1 cellular context compared by ENCODE assay signal in the genomic region with DNA sequence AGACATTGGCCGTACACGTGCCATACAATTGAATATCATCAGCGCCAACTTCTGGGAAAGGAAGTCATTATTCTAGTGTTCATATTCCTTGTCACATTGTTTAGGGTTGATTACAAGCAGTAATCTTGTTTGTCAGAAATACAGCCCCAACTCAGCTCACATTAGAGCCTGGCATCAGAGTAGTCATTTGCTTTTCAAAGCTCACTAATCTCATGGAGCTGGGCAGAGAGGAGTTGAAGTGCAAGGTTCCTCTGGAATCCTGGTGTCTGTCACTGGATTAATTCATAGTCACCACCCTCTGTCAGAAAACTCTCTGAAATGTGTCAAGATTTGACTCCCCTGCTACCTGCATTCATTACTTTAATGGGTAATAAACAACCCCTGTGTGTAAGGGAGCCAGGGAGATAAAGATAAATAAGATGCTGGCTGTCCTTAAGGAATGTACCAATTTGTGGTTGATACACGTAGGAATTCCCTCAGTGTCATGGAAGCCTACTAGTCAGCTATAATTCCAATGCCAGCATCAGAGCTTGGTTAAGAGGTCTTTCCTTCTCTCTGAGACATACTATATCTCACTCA.
TF ChIP-seq lines count a peak whose summit lies in the region.

No MANE protein-coding gene starts in this region.

TF ChIP-seq in GM23338, 12 proteins besides CTCF, POLR2A, EP300 and RAD21:
- no peak for TF ChIP-seq POLR2AphosphoS5 (IDR thresholded peaks at IDR 0.05; ENCODE audit: low read depth)
- TF ChIP-seq, protein P1, sequence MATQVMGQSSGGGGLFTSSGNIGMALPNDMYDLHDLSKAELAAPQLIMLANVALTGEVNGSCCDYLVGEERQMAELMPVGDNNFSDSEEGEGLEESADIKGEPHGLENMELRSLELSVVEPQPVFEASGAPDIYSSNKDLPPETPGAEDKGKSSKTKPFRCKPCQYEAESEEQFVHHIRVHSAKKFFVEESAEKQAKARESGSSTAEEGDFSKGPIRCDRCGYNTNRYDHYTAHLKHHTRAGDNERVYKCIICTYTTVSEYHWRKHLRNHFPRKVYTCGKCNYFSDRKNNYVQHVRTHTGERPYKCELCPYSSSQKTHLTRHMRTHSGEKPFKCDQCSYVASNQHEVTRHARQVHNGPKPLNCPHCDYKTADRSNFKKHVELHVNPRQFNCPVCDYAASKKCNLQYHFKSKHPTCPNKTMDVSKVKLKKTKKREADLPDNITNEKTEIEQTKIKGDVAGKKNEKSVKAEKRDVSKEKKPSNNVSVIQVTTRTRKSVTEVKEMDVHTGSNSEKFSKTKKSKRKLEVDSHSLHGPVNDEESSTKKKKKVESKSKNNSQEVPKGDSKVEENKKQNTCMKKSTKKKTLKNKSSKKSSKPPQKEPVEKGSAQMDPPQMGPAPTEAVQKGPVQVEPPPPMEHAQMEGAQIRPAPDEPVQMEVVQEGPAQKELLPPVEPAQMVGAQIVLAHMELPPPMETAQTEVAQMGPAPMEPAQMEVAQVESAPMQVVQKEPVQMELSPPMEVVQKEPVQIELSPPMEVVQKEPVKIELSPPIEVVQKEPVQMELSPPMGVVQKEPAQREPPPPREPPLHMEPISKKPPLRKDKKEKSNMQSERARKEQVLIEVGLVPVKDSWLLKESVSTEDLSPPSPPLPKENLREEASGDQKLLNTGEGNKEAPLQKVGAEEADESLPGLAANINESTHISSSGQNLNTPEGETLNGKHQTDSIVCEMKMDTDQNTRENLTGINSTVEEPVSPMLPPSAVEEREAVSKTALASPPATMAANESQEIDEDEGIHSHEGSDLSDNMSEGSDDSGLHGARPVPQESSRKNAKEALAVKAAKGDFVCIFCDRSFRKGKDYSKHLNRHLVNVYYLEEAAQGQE (IDR thresholded peaks at IDR 0.05; ENCODE audit: unreplicated experiment): no peak
- TF ChIP-seq ZNF114 (CRISPR knock-in tag; IDR thresholded peaks at IDR 0.05): no peak
- no peak for TF ChIP-seq EZH2phosphoT487 (IDR thresholded peaks at IDR 0.05; ENCODE audit: unreplicated experiment)
- TF ChIP-seq CREB1 (CRISPR knock-in tag; IDR thresholded peaks at IDR 0.05; ENCODE audit: low read depth): no peak
- TF ChIP-seq NANOG (IDR thresholded peaks at IDR 0.05; ENCODE audit: borderline replicate concordance): no peak
- TF ChIP-seq, protein P2, sequence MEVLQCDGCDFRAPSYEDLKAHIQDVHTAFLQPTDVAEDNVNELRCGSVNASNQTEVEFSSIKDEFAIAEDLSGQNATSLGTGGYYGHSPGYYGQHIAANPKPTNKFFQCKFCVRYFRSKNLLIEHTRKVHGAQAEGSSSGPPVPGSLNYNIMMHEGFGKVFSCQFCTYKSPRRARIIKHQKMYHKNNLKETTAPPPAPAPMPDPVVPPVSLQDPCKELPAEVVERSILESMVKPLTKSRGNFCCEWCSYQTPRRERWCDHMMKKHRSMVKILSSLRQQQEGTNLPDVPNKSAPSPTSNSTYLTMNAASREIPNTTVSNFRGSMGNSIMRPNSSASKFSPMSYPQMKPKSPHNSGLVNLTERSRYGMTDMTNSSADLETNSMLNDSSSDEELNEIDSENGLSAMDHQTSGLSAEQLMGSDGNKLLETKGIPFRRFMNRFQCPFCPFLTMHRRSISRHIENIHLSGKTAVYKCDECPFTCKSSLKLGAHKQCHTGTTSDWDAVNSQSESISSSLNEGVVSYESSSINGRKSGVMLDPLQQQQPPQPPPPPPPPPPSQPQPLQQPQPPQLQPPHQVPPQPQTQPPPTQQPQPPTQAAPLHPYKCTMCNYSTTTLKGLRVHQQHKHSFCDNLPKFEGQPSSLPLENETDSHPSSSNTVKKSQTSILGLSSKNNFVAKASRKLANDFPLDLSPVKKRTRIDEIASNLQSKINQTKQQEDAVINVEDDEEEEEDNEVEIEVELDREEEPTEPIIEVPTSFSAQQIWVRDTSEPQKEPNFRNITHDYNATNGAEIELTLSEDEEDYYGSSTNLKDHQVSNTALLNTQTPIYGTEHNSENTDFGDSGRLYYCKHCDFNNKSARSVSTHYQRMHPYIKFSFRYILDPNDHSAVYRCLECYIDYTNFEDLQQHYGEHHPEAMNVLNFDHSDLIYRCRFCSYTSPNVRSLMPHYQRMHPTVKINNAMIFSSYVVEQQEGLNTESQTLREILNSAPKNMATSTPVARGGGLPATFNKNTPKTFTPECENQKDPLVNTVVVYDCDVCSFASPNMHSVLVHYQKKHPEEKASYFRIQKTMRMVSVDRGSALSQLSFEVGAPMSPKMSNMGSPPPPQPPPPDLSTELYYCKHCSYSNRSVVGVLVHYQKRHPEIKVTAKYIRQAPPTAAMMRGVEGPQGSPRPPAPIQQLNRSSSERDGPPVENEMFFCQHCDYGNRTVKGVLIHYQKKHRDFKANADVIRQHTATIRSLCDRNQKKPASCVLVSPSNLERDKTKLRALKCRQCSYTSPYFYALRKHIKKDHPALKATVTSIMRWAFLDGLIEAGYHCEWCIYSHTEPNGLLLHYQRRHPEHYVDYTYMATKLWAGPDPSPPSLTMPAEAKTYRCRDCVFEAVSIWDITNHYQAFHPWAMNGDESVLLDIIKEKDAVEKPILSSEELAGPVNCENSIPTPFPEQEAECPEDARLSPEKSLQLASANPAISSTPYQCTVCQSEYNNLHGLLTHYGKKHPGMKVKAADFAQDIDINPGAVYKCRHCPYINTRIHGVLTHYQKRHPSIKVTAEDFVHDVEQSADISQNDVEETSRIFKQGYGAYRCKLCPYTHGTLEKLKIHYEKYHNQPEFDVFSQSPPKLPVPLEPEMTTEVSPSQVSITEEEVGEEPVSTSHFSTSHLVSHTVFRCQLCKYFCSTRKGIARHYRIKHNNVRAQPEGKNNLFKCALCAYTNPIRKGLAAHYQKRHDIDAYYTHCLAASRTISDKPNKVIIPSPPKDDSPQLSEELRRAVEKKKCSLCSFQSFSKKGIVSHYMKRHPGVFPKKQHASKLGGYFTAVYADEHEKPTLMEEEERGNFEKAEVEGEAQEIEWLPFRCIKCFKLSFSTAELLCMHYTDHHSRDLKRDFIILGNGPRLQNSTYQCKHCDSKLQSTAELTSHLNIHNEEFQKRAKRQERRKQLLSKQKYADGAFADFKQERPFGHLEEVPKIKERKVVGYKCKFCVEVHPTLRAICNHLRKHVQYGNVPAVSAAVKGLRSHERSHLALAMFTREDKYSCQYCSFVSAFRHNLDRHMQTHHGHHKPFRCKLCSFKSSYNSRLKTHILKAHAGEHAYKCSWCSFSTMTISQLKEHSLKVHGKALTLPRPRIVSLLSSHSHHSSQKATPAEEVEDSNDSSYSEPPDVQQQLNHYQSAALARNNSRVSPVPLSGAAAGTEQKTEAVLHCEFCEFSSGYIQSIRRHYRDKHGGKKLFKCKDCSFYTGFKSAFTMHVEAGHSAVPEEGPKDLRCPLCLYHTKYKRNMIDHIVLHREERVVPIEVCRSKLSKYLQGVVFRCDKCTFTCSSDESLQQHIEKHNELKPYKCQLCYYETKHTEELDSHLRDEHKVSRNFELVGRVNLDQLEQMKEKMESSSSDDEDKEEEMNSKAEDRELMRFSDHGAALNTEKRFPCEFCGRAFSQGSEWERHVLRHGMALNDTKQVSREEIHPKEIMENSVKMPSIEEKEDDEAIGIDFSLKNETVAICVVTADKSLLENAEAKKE (CRISPR knock-in tag; IDR thresholded peaks at IDR 0.05): no peak
